In genomic region chr15:66364944-66365343, GRCh38 we compare ENCODE assay signal across 20 cellular contexts.
"Had no signal": no experiment of that assay in that cellular context is flagged by ENCODE, and none has a peak within 500 bp of the region (broad histone marks: within the 10 kb centered on the region; RNA-seq: fewer than 3 reads in every experiment).

No MANE protein-coding gene starts in this region.

- H3K36me3 ChIP-seq: heart left ventricle, right lobe of liver, tibial nerve had no signal

- H3K27ac Mint-ChIP-seq: naive thymus-derived CD4-positive, alpha-beta T cell; nephron progenitor cell; stimulated activated naive B cell treated with anti-CD40 and anti-IgM and Interleukin-4, amounts not matched to agents 10 μg/mL and 1 μg/mL and 100 μg/mL, for 72 hours; stimulated activated naive CD8-positive, alpha-beta T cell treated with anti-CD3 and anti-CD28 coated beads, Interleukin-15, amount 100 ng/mL, for 72 hours had no signal

- H3K27me3 Mint-ChIP-seq: naive thymus-derived CD4-positive, alpha-beta T cell; stimulated activated naive B cell treated with anti-CD40 and anti-IgM and Interleukin-4, amounts not matched to agents 10 μg/mL and 1 μg/mL and 100 μg/mL, for 72 hours; stimulated activated naive CD8-positive, alpha-beta T cell treated with anti-CD3 and anti-CD28 coated beads, Interleukin-15, amount 100 ng/mL, for 72 hours had no signal

- DNase-seq: effector CD4-positive, alpha-beta T cell; heart left ventricle; hippocampal formation; immature natural killer cell; kidney; left cardiac atrium; left ventricle myocardium superior; naive thymus-derived CD4-positive, alpha-beta T cell; nephron progenitor cell; psoas muscle; retina; stimulated activated CD4-positive, alpha-beta T cell treated with anti-CD3 and anti-CD28 coated beads, Interleukin-2, amount 100 ng/mL, for 24 hours; stimulated activated CD4-positive, alpha-beta T cell treated with anti-CD3 and anti-CD28 coated beads, Interleukin-4, amount 100 ng/mL, for 4 hours; stimulated activated naive B cell treated with anti-CD40 and anti-IgM and Interleukin-4, amounts not matched to agents 10 μg/mL and 1 μg/mL and 100 μg/mL, for 72 hours; stimulated activated naive CD8-positive, alpha-beta T cell treated with anti-CD3 and anti-CD28 coated beads, Interleukin-15, amount 100 ng/mL, for 72 hours; testis had no signal

- H3K9me3 ChIP-seq: heart left ventricle, psoas muscle, right lobe of liver, testis, tibial nerve had no signal

- H3K4me3 ChIP-seq: coronary artery, heart left ventricle, psoas muscle, right lobe of liver, testis, tibial nerve had no signal

- H3K9me3 Mint-ChIP-seq: immature natural killer cell; naive thymus-derived CD4-positive, alpha-beta T cell; nephron progenitor cell; stimulated activated naive B cell treated with anti-CD40 and anti-IgM and Interleukin-4, amounts not matched to agents 10 μg/mL and 1 μg/mL and 100 μg/mL, for 72 hours; stimulated activated naive CD8-positive, alpha-beta T cell treated with anti-CD3 and anti-CD28 coated beads, Interleukin-15, amount 100 ng/mL, for 72 hours had no signal

- H3K27ac ChIP-seq: coronary artery, heart left ventricle, psoas muscle, right lobe of liver, testis, tibial nerve had no signal

- H3K27me3 ChIP-seq: heart left ventricle, right lobe of liver, testis, tibial nerve had no signal

- ATAC-seq: esophagus mucosa; heart left ventricle; left cardiac atrium; left ventricle myocardium superior; naive thymus-derived CD4-positive, alpha-beta T cell; psoas muscle; stimulated activated naive B cell treated with anti-CD40 and anti-IgM and Interleukin-4, amounts not matched to agents 10 μg/mL and 1 μg/mL and 100 μg/mL, for 72 hours; stimulated activated naive CD8-positive, alpha-beta T cell treated with anti-CD3 and anti-CD28 coated beads, Interleukin-15, amount 100 ng/mL, for 72 hours had no signal

- H3K36me3 Mint-ChIP-seq: immature natural killer cell; naive thymus-derived CD4-positive, alpha-beta T cell; stimulated activated naive B cell treated with anti-CD40 and anti-IgM and Interleukin-4, amounts not matched to agents 10 μg/mL and 1 μg/mL and 100 μg/mL, for 72 hours had no signal

- H3K4me1 ChIP-seq: testis, tibial nerve had no signal

- H3K4me3 Mint-ChIP-seq: immature natural killer cell; naive thymus-derived CD4-positive, alpha-beta T cell; nephron progenitor cell; stimulated activated naive B cell treated with anti-CD40 and anti-IgM and Interleukin-4, amounts not matched to agents 10 μg/mL and 1 μg/mL and 100 μg/mL, for 72 hours; stimulated activated naive CD8-positive, alpha-beta T cell treated with anti-CD3 and anti-CD28 coated beads, Interleukin-15, amount 100 ng/mL, for 72 hours had no signal
